Comparison of ENCODE assay signal across 10 cellular contexts in the genomic region with DNA sequence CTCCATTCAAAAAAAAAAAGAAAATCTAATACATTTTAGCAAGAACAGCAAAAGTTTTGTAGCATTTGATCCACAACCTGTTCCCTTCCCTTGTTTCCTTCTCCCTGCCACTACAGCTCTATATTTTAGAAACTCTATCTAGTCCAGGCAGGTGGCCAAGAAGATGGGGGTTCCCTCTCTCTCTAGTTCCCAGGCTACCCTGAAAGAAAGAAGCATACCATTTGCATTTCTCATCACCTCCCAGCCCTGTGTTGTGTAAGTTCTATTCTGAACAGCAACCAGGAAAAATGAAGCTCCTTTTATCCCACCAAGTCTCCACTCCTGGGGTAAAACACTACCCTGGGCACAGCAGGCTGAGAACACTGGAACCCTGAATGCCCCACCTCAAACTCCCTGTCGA.
DNase-seq lines count a peak whose midpoint lies in the region; ATAC-seq, FAIRE-seq and TF ChIP-seq lines count a peak whose summit lies in the region.
"Had no signal": no experiment of that assay in that cellular context is flagged by ENCODE, and none has a peak within 500 bp of the region (broad histone marks: within the 10 kb centered on the region; RNA-seq: fewer than 3 reads in every experiment).

No MANE protein-coding gene starts in this region.

- no peak overlapping the region for H3K9ac ChIP-seq in smooth muscle cell (ENCODE audit: low read depth)

- WGBS in adrenal gland, 4 donors, result 80 to 100% (median 88%) methylated on average over 1 of the region's 1 CpG
- 100% methylated on average over 1 of the region's 1 CpG for WGBS in smooth muscle cell (ENCODE audit: low lambda C conversion rate)

- TF ChIP-seq POLR2A in H54 (IDR thresholded peaks at IDR 0.05; ENCODE audit: low read depth, low read length), result no peak
- TF ChIP-seq POLR2A in adrenal gland (IDR thresholded peaks at IDR 0.05), result no peak

- H3K79me2 ChIP-seq in smooth muscle cell (ENCODE audit: low read depth), result no peaks in the 10 kb centered on the region

- H3K4me2 ChIP-seq in smooth muscle cell, result peak overlapping the region; percentile 28

- H3K27me3 ChIP-seq in adrenal gland (no peaks in the 10 kb centered on the region), smooth muscle cell (ENCODE audit: low read depth) (no peaks in the 10 kb centered on the region)
- H3K27me3 ChIP-seq: neutrophil had no signal

- peaks cover 8% of the 10 kb centered on the region for H3F3A ChIP-seq in smooth muscle cell (ENCODE audit: low read depth)

- TF ChIP-seq CTCF in adrenal gland (IDR thresholded peaks at IDR 0.05), result no peak
- TF ChIP-seq CTCF in smooth muscle cell (IDR thresholded peaks at IDR 0.05; ENCODE audit: borderline replicate concordance, insufficient read depth, poor library complexity, severe bottlenecking), result no peak

- ATAC-seq in left cardiac atrium, result peak; percentile 70 to 93
- ATAC-seq: activated naive CD8-positive, alpha-beta T cell treated with anti-CD3 and anti-CD28 coated beads, Interleukin-2, amount 50 U/mL, for 24 hours had no signal

- H3K4me3 ChIP-seq in adrenal gland, result no peak overlapping the region
- H3K4me3 ChIP-seq in smooth muscle cell, result no peak overlapping the region

- no peak overlapping the region for H2AFZ ChIP-seq in smooth muscle cell (ENCODE audit: low read depth)

- peak; percentile 90 for FAIRE-seq in H54 (lab: Jason Lieb, UNC)

- H3K4me1 ChIP-seq in adrenal gland (replicated peaks in 1 of 2), result no peaks in the 10 kb centered on the region
- no peaks in the 10 kb centered on the region for H3K4me1 ChIP-seq in smooth muscle cell (ENCODE audit: low read depth)

- intact Hi-C loops in adrenal gland (cut with DNase I), result no loop called here
- intact Hi-C loops in left cardiac atrium (cut with DNase I), result no loop called here

- DNase-seq in H54 (ENCODE audit: insufficient read length, low spot score) (peak; percentile 30), adrenal gland (peak in 4 of 7 donors; percentile 39 to 75 (median 54)), left cardiac atrium (no peak), smooth muscle cell (lab: John Stamatoyannopoulos, UW; ENCODE audit: unreplicated experiment) (no peak), NCI-H2081 treated with DMSO at 0.1 percent for 48 hours (lab: John Stamatoyannopoulos, UW) (no peak), HT-29 (ENCODE audit: low spot score) (no peak), hippocampal formation (lab: John Stamatoyannopoulos, UW) (no peak)
- DNase-seq: activated CD4-positive, alpha-beta T cell treated with anti-CD3 and anti-CD28 coated beads, Interleukin-2, amount 50 U/mL, for 48 hours; activated naive CD8-positive, alpha-beta T cell treated with anti-CD3 and anti-CD28 coated beads, Interleukin-2, amount 50 U/mL, for 24 hours had no signal

- no peaks in the 10 kb centered on the region for H3K9me3 ChIP-seq in adrenal gland (replicated peaks in 1 of 3)
- H3K9me3 ChIP-seq in smooth muscle cell (replicated peaks; ENCODE audit: low read depth), result no peaks in the 10 kb centered on the region
- H3K9me3 ChIP-seq: neutrophil had no signal

- H4K20me1 ChIP-seq in smooth muscle cell (ENCODE audit: low read depth), result peaks cover 6% of the 10 kb centered on the region

- H3K36me3 ChIP-seq in adrenal gland (replicated peaks in 1 of 2) (no peaks in the 10 kb centered on the region), smooth muscle cell (ENCODE audit: low read depth) (peaks cover 7% of the 10 kb centered on the region)

- H3K27ac ChIP-seq in adrenal gland, result no peak overlapping the region
- H3K27ac ChIP-seq in smooth muscle cell (ENCODE audit: low read depth), result peak overlapping the region; percentile 43
- H3K27ac ChIP-seq: neutrophil had no signal

Comparison
In these comparisons a context has a peak if more than half of its experiments do, and no peak if none do; other contexts are left out.
1. DNase-seq: peak in H54 (single experiment) and adrenal gland (4 of 7); none in left cardiac atrium (single experiment), smooth muscle cell (single experiment), NCI-H2081 treated with DMSO at 0.1 percent for 48 hours (single experiment), HT-29 (single experiment) and hippocampal formation (0 of 2).